Comparison of ENCODE assay signal across 33 cellular contexts in genomic region chr20:47029845-47030244, GRCh38.
"Had no signal": no experiment of that assay in that cellular context is flagged by ENCODE, and none has a peak within 500 bp of the region (broad histone marks: within the 10 kb centered on the region; RNA-seq: fewer than 3 reads in every experiment).

No MANE protein-coding gene starts in this region.

- ATAC-seq: activated CD8-positive, alpha-beta T cell treated with anti-CD3 and anti-CD28 coated beads for 36 hours; activated T-cell treated with anti-CD3 and anti-CD28 coated beads, Interleukin-2, amount 50 U/mL, for 72 hours; activated T-helper 17 cell treated with anti-CD3 and anti-CD28 coated beads, Interleukin-2, amount 50 U/mL, for 72 hours had no signal

- H3K36me3 ChIP-seq: brain microvascular endothelial cell had no signal

- H3K27ac ChIP-seq: brain microvascular endothelial cell, WERI-Rb-1 had no signal

- DNase-seq: activated CD4-positive, alpha-beta T cell treated with anti-CD3 and anti-CD28 coated beads for 1 hour; activated CD4-positive, alpha-beta T cell treated with anti-CD3 and anti-CD28 coated beads for 48 hours; activated CD4-positive, alpha-beta T cell treated with anti-CD3 and anti-CD28 coated beads, Interleukin-2, amount 50 U/mL, for 4 hours; activated CD4-positive, CD25-positive, alpha-beta regulatory T cell; activated CD8-positive, alpha-beta T cell treated with anti-CD3 and anti-CD28 coated beads for 36 hours; activated effector memory CD4-positive, alpha-beta T cell treated with anti-CD3 and anti-CD28 coated beads, Interleukin-2, amount 50 U/mL, for 16 hours; activated naive CD4-positive, alpha-beta T cell; activated naive CD4-positive, alpha-beta T cell treated with anti-CD3 and anti-CD28 coated beads, Interleukin-2, amount 50 U/mL, for 16 hours; activated naive CD8-positive, alpha-beta T cell treated with anti-CD3 and anti-CD28 coated beads for 36 hours; activated T-cell treated with anti-CD3 and anti-CD28 coated beads, Interleukin-2, amount 50 U/mL, for 1 hour; activated T-cell treated with anti-CD3 and anti-CD28 coated beads, Interleukin-2, amount 50 U/mL, for 72 hours; amniotic stem cell; aorta; brain microvascular endothelial cell; central memory CD4-positive, alpha-beta T cell; Kasumi-1; MM.1S; MV-4-11; NCI-H1092; NCI-H1436 treated with DMSO at 0.1 percent for 48 hours; NCI-H1694 treated with DMSO at 0.1 percent for 48 hours; NCI-H2029; NCI-H345; NCI-H524 treated with DMSO at 0.1 percent for 48 hours; NCI-H748 treated with DMSO at 0.1 percent for 48 hours; NK-92 treated with Interleukin-12 subunit alpha and Interleukin-12 subunit beta, amount 100 ng/mL, for 24 hours; Right ventricle myocardium superior; SW 1271; T-helper 1 cell; T-helper 2 cell; T-helper 9 cell; WERI-Rb-1 had no signal

- H3K27me3 ChIP-seq: brain microvascular endothelial cell had no signal
